In genomic region chr7:74402668-74403067, GRCh38 we compare ENCODE assay signal across 1 cellular context. TPM values are rescaled to one million over a fixed set of nuclear protein-coding genes. Genes with fewer than 3 reads are reported as not detected.
"Had no signal": no experiment of that assay in that cellular context is flagged by ENCODE, and none has a peak within 500 bp of the region (broad histone marks: within the 10 kb centered on the region; RNA-seq: fewer than 3 reads in every experiment).

No MANE protein-coding gene starts in this region.

RNA-seq across cellular contexts. Expression of gene GTF2IRD1, which starts 51.0 kb away (rescaled TPM):
- polyA plus RNA-seq: immature natural killer cell had no signal
